Comparison of ENCODE assay signal across 15 cellular contexts in the genomic region with DNA sequence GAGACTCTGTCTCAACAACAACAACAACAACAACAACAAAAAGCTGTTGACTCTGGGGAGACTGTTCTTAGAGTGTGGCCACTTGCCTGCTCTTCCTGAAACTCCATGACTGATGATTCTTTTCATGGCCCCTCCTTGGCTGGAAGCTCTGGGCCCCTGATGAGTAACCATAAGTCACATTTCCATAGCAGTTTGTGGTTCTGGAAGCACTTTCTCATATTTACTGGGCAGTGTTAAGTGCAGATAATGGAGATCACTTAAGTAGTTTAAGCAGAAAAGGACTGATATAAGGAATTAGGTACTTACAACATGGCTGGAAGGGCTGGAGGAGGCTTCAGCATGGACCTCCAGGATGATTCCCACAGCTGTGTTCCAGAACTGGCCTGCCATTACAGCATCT.
DNase-seq lines count a peak whose midpoint lies in the region; ATAC-seq, FAIRE-seq and TF ChIP-seq lines count a peak whose summit lies in the region.
"Had no signal": no experiment of that assay in that cellular context is flagged by ENCODE, and none has a peak within 500 bp of the region (broad histone marks: within the 10 kb centered on the region; RNA-seq: fewer than 3 reads in every experiment).

No MANE protein-coding gene starts in this region.

- H3K27ac ChIP-seq in mesodermal cell (ENCODE audit: low read depth, low read length, severe bottlenecking), result peak overlapping the region; percentile 50

- H3K4me1 Mint-ChIP-seq in activated CD4-positive, alpha-beta T cell treated with anti-CD3 and anti-CD28 coated beads for 36 hours, result peaks cover 44% of the 10 kb centered on the region
- H3K4me1 Mint-ChIP-seq: central memory CD8-positive, alpha-beta T cell had no signal

- H3K4me3 ChIP-seq in MG63 (no peak overlapping the region), bronchial epithelial cell (ENCODE audit: low read depth, low read length) (no peak overlapping the region), mesodermal cell (ENCODE audit: extremely low read depth, insufficient read depth, low read length, poor library complexity, severe bottlenecking) (no peak overlapping the region)

- no peak overlapping the region for H3K4me3 Mint-ChIP-seq in activated CD4-positive, alpha-beta T cell treated with anti-CD3 and anti-CD28 coated beads for 36 hours
- H3K4me3 Mint-ChIP-seq: central memory CD8-positive, alpha-beta T cell; mesothelial cell of epicardium had no signal

- H3K9me3 ChIP-seq in MG63 (no peaks in the 10 kb centered on the region), mesodermal cell (ENCODE audit: control insufficient read depth, low read length) (no peaks in the 10 kb centered on the region)

- DNase-seq in activated CD4-positive, alpha-beta T cell treated with anti-CD3 and anti-CD28 coated beads for 36 hours, result no peak
- no peak for DNase-seq in activated CD4-positive, alpha-beta T cell treated with anti-CD3 and anti-CD28 coated beads, Interleukin-2, amount 50 U/mL, for 1 hour
- DNase-seq in MG63 (peak; percentile 73), bronchial epithelial cell (ENCODE audit: low read depth) (peak; percentile 95)
- no peak for DNase-seq in stimulated activated CD4-positive, alpha-beta T cell treated with anti-CD3 and anti-CD28 coated beads, Interleukin-2, amount 100 ng/mL, for 48 hours
- DNase-seq: 8988T; NCI-H748 treated with DMSO at 0.1 percent for 48 hours; stimulated activated CD8-positive, alpha-beta memory T cell treated with anti-CD3 and anti-CD28 coated beads, Interleukin-4, amount 100 ng/mL, for 48 hours had no signal

- H3K9me3 Mint-ChIP-seq in activated CD4-positive, alpha-beta T cell treated with anti-CD3 and anti-CD28 coated beads for 36 hours (ENCODE audit: low read depth), result peaks cover 2% of the 10 kb centered on the region
- H3K9me3 Mint-ChIP-seq: mesothelial cell of epicardium had no signal

- no peak overlapping the region for H3K27ac Mint-ChIP-seq in activated CD4-positive, alpha-beta T cell treated with anti-CD3 and anti-CD28 coated beads for 36 hours
- H3K27ac Mint-ChIP-seq: mesothelial cell of epicardium had no signal

- H3K36me3 Mint-ChIP-seq in activated CD4-positive, alpha-beta T cell treated with anti-CD3 and anti-CD28 coated beads for 36 hours (ENCODE audit: low read depth), result no peaks in the 10 kb centered on the region
- H3K36me3 Mint-ChIP-seq: mesothelial cell of epicardium had no signal

- H3K27me3 Mint-ChIP-seq in activated CD4-positive, alpha-beta T cell treated with anti-CD3 and anti-CD28 coated beads for 36 hours, result peaks cover 11% of the 10 kb centered on the region
- H3K27me3 Mint-ChIP-seq: central memory CD8-positive, alpha-beta T cell had no signal

- peak; percentile 15 for ATAC-seq in activated CD4-positive, alpha-beta T cell treated with anti-CD3 and anti-CD28 coated beads for 36 hours
- ATAC-seq in GM21723 (IDR thresholded peaks at IDR 0.05; ENCODE audit: unreplicated experiment) (no peak), HG03521 (IDR thresholded peaks at IDR 0.05; ENCODE audit: unreplicated experiment) (no peak)

- H3K27me3 ChIP-seq in MG63 (no peaks in the 10 kb centered on the region), bronchial epithelial cell (ENCODE audit: control insufficient read depth, insufficient read depth, low read length) (no peaks in the 10 kb centered on the region)

- intact Hi-C loops in activated CD4-positive, alpha-beta T cell treated with anti-CD3 and anti-CD28 coated beads for 36 hours (cut with DNase I, micrococcal nuclease), result loop anchor here (5.0 kb wide), 4 partner anchors 53 to 933 kb away; no protein-coding TSS in a partner anchor

- CTCF ChIA-PET in activated CD4-positive, alpha-beta T cell treated with anti-CD3 and anti-CD28 coated beads for 36 hours (lab: Charles Lee), result interaction anchor here (1.4 kb wide), 1 partner anchor 12 kb away, joined by 3 read pairs; no protein-coding TSS in a partner anchor

- POLR2A ChIA-PET in activated CD4-positive, alpha-beta T cell treated with anti-CD3 and anti-CD28 coated beads for 36 hours (lab: Charles Lee), result no interaction called here

- FAIRE-seq in bronchial epithelial cell (lab: Jason Lieb, UNC), result no peak
- FAIRE-seq: GM12891, GM19239 had no signal

- TF ChIP-seq CTCF in bronchial epithelial cell (IDR thresholded peaks at IDR 0.05; ENCODE audit: insufficient read depth, low read length, severe bottlenecking), result no peak

- H3K36me3 ChIP-seq in MG63 (no peaks in the 10 kb centered on the region), bronchial epithelial cell (ENCODE audit: control insufficient read depth, insufficient read depth, low read length) (no peaks in the 10 kb centered on the region), mesodermal cell (ENCODE audit: control insufficient read depth, insufficient read depth, low read length) (no peaks in the 10 kb centered on the region)

- H3K4me1 ChIP-seq in mesodermal cell (ENCODE audit: control insufficient read depth, insufficient read depth, low read length, poor library complexity, severe bottlenecking), result peaks cover 60% of the 10 kb centered on the region

Comparison
In these comparisons a context has a peak if more than half of its experiments do, and no peak if none do; other contexts are left out.
1. DNase-seq: peak in MG63 (single experiment) and bronchial epithelial cell (single experiment); none in activated CD4-positive, alpha-beta T cell treated with anti-CD3 and anti-CD28 coated beads for 36 hours (single experiment), activated CD4-positive, alpha-beta T cell treated with anti-CD3 and anti-CD28 coated beads, Interleukin-2, amount 50 U/mL, for 1 hour (single experiment) and stimulated activated CD4-positive, alpha-beta T cell treated with anti-CD3 and anti-CD28 coated beads, Interleukin-2, amount 100 ng/mL, for 48 hours (0 of 2).